Comparison of ENCODE assay signal across 8 cellular contexts in the genomic region with DNA sequence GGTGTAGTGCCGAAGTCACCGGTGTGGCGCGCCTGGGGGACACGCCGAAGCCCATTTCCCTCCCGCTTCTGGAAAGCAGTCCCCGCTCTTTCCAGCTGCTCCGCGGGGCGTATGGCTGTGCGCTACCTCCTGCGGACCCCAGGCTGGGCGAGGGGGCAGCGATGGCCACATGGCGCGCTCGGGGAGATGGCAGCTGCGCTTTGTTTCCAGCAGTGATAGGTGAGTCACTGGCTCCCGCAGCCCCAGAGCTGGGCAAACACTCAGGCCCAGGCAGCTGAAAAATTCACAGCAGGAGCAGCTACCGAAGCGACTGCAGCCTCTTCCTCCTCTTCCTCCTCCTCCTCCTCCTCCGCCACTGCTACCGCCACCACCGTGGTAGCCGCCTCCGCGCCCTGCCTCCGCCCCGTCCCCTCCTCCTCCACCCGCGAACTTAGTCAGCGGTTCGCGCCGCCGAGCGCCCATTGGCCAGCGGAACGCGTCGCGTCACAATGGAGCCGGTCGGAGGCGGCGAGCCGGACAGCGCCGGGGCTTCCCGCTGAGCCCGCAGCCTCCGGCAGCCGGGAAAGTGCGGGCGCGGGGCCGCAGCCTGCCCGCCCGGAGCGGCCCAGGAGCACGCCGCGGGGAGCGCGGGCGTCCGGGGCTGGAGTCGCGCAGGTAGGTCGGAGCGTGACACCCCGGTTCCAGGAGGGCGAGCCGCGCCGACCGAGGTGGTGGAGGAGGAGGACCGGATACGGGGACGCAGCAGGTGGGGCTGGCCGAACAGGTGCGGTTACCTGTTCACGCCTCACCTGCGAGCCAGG. TPM values are rescaled to one million over a fixed set of nuclear protein-coding genes. Genes with fewer than 3 reads are reported as not detected.
DNase-seq lines count a peak whose midpoint lies in the region; ATAC-seq and TF ChIP-seq lines count a peak whose summit lies in the region.

A gene (plus strand): TSS at position 461 of the 800 bp plus-strand sequence. CDS start 57,822 bp downstream, outside the sequence.

- H3K27ac Mint-ChIP-seq in activated CD4-positive, alpha-beta T cell treated with anti-CD3 and anti-CD28 coated beads for 36 hours: no peak within 1 kb of the TSS

- peaks cover 24% of the 10 kb centered on the region for H3K4me1 Mint-ChIP-seq in activated CD4-positive, alpha-beta T cell treated with anti-CD3 and anti-CD28 coated beads for 36 hours

- no peak within 1 kb of the TSS for H3K4me3 Mint-ChIP-seq in activated CD4-positive, alpha-beta T cell treated with anti-CD3 and anti-CD28 coated beads for 36 hours

- H3K36me3 Mint-ChIP-seq in activated CD4-positive, alpha-beta T cell treated with anti-CD3 and anti-CD28 coated beads for 36 hours (ENCODE audit: low read depth): peaks cover 12% of the 10 kb centered on the region

- DNase-seq in AG08395 (ENCODE audit: low spot score) (peak; percentile 84), NCI-H345 treated with DMSO at 0.1 percent for 48 hours (lab: John Stamatoyannopoulos, UW; ENCODE audit: unreplicated experiment) (peak; percentile 89), choroid plexus epithelial cell (ENCODE audit: low read depth) (peak; percentile 81), kidney glomerular epithelial cell (lab: John Stamatoyannopoulos, UW) (peak; percentile 74)
- peak; percentile 94 for DNase-seq in activated CD4-positive, alpha-beta T cell treated with anti-CD3 and anti-CD28 coated beads for 36 hours
- peak; percentile 86 for DNase-seq in stimulated activated CD4-positive, alpha-beta T cell treated with anti-CD3 and anti-CD28 coated beads, Interleukin-15, amount 100 ng/mL, for 48 hours (ENCODE audit: low read depth in 2 of 2)

- CTCF ChIA-PET in activated CD4-positive, alpha-beta T cell treated with anti-CD3 and anti-CD28 coated beads for 36 hours (lab: Charles Lee): interaction anchor here (0.7 to 1.0 kb wide), 4 partner anchors 12 to 78 kb away, joined by 3 to 4 read pairs (median 3); no protein-coding TSS in a partner anchor

- no peak for TF ChIP-seq CTCF in choroid plexus epithelial cell (conservative IDR thresholded peaks at IDR 0.05; ENCODE audit: low read depth, low read length)

- peaks cover 6% of the 10 kb centered on the region for H3K9me3 Mint-ChIP-seq in activated CD4-positive, alpha-beta T cell treated with anti-CD3 and anti-CD28 coated beads for 36 hours (ENCODE audit: low read depth)

- peak within 1 kb of the TSS; percentile 94 for H3K4me3 ChIP-seq in choroid plexus epithelial cell (ENCODE audit: low read depth, low read length)

- POLR2A ChIA-PET in activated CD4-positive, alpha-beta T cell treated with anti-CD3 and anti-CD28 coated beads for 36 hours (lab: Charles Lee): interaction anchor here (0.5 to 2.7 kb wide), 7 partner anchors 12 to 308 kb away, joined by 3 to 10 read pairs (median 4); no protein-coding TSS in a partner anchor

- no peaks in the 10 kb centered on the region for H3K27me3 Mint-ChIP-seq in activated CD4-positive, alpha-beta T cell treated with anti-CD3 and anti-CD28 coated beads for 36 hours

- intact Hi-C loops in activated CD4-positive, alpha-beta T cell treated with anti-CD3 and anti-CD28 coated beads for 36 hours (cut with DNase I, micrococcal nuclease): loop anchor here (1.0 to 5.0 kb wide), 16 partner anchors 21 to 532 kb away; a partner anchor contains a TSS

- ATAC-seq in GM18870 (IDR thresholded peaks at IDR 0.05; ENCODE audit: unreplicated experiment): peak; percentile 38
- peak; percentile 88 for ATAC-seq in HG03108 (IDR thresholded peaks at IDR 0.05; ENCODE audit: unreplicated experiment)
- peak; percentile 71 for ATAC-seq in activated CD4-positive, alpha-beta T cell treated with anti-CD3 and anti-CD28 coated beads for 36 hours

RNA-seq across cellular contexts. Expression of the gene that starts here (rescaled TPM):
- 10 to 100 TPM; 38.9 to 41.5 TPM for total RNA-seq in activated CD4-positive, alpha-beta T cell treated with anti-CD3 and anti-CD28 coated beads for 36 hours

Comparison
In these comparisons a context has a peak if more than half of its experiments do, and no peak if none do; other contexts are left out.
1. Peak in every context shown above with its lines: DNase-seq, ATAC-seq and H3K4me3 ChIP-seq.
2. ATAC-seq: peak in every context shown above with its lines; median percentile 88 in HG03108; 71 in activated CD4-positive, alpha-beta T cell treated with anti-CD3 and anti-CD28 coated beads for 36 hours; 38 in GM18870.